1 cellular context compared by ENCODE assay signal in the genomic region with DNA sequence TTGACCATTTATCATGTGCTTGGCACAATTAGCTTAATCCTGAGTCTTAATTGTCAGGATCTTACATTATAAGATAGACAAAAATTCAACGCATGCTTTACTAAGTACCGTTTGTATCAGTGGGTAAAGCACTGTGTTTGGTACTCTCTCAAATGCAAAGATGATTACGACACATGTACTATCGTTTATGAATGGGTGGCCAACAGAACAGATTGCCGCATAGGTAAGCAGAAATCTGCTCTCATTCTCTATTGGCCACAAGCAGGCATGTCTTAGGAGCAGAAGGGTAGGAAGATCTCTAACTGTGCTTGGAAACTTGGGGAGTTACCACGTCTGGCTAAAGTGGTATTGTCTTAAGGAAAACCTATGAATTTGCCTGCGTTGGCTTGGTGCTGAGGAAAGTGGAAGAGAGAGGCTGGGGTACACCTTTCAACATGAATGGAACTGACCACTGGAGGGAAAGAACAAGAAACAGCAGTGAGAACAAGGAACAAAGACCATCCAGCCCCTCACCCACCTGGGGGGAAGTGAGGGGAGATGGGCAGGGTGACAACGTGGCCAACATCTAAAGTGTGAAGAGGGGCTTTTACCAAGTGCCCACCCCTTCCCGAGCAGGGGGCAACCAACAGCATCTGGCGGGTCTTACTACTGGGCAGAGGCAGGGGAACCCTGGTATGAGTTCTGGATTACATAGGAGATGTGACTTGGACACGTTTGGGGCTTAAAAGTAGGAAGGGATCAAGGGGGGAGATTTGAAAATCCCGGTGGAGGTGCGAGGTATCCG.
TF ChIP-seq lines count a peak whose summit lies in the region.

No MANE protein-coding gene starts in this region.

TF ChIP-seq in GM12878, 131 proteins besides CTCF, POLR2A, EP300 and RAD21:
- TF ChIP-seq ZNF622 (IDR thresholded peaks at IDR 0.05) (no peak), SPI1 (IDR thresholded peaks at IDR 0.05; ENCODE audit: borderline replicate concordance, insufficient read depth, low read depth, low read length) (peak; percentile 9; the same call in 1 of the 2 replicates), RELB (IDR thresholded peaks at IDR 0.05; ENCODE audit: low read depth) (0 out of 2 replicates have a peak, but pooled peaks have one; percentile 31)
